1 cellular context compared by ENCODE assay signal in the genomic region with DNA sequence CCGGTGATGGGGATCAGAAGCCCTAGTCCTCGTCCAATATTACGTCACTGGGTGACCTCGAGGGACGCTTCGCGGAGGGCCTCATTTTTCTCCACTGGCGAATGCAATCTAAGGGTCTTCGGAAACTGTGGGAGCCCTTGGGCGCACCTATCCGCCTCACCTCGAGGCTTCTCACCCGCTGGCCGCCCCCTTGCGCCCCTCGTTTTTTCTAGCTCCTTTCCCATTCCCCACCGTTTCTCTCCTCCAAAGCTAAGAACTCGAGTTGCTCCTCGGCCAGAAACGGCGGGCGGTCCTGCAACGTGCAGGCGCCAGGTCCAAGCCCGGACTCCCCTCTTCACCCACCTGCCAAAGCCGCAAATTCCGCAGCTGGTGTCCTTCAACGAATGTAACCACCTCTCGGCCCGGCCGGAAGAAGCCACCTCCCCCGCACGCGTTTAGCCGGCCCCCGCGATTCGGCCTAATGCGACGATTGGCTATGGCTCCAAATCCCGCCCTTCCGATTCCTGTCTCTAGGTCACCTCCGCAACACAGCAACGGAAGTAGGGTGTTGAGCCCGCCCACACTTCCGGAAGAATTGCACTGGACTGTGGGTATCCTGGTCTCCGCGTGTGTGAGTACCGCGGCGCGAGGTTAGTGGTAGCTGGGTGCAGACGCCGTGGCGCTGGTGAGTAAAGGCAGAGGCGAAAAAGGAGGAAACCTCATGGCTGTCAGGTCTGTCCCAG.
TF ChIP-seq lines count a peak whose summit lies in the region.

A gene with protein sequence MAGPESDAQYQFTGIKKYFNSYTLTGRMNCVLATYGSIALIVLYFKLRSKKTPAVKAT (minus strand): TSS at position 409 of the 722 bp plus-strand sequence. CDS start 4,018 bp downstream, outside the sequence.
PDCD11 (plus strand) TSS at position 560 of the 722 bp plus-strand sequence. CDS start 1,801 bp downstream, outside the sequence.

TF ChIP-seq in K562, 482 proteins besides CTCF, POLR2A, EP300 and RAD21 (continued from another document):
- TF ChIP-seq ESRRA (IDR thresholded peaks at IDR 0.05; ENCODE audit: borderline replicate concordance, low read depth): peak; percentile 92
- TF ChIP-seq ZNF174 (CRISPR knock-in tag; IDR thresholded peaks at IDR 0.05): no peak
- TF ChIP-seq ETV1 (tag; conservative IDR thresholded peaks at IDR 0.05; ENCODE audit: low read depth): peak; percentile 78
- peak; percentile 94 for TF ChIP-seq GABPB1 (CRISPR knock-in tag; IDR thresholded peaks at IDR 0.05)
- peak; percentile 41 for TF ChIP-seq SP2 (IDR thresholded peaks at IDR 0.05; ENCODE audit: extremely low read depth, low read depth, low read length, poor library complexity, severe bottlenecking)
- peak; percentile 55 for TF ChIP-seq HCFC1 (IDR thresholded peaks at IDR 0.05; ENCODE audit: low read depth, low read length)
- TF ChIP-seq TAF1 (IDR thresholded peaks at IDR 0.05; ENCODE audit: control insufficient read depth, extremely low read depth, insufficient read depth, low read length, severe bottlenecking): peak; percentile 57
- TF ChIP-seq CBFB (CRISPR knock-in tag; IDR thresholded peaks at IDR 0.05): no peak
- TF ChIP-seq MAZ (CRISPR knock-in tag; conservative IDR thresholded peaks at IDR 0.05 in 1 of 2, IDR thresholded peaks at IDR 0.05 in 1 of 2): peak; percentile 23 to 39; a peak in 1 of 4 replicates
- peak; percentile 90 for TF ChIP-seq L3MBTL2 (IDR thresholded peaks at IDR 0.05)
- TF ChIP-seq SRF (CRISPR knock-in tag; IDR thresholded peaks at IDR 0.05): peak in 1 of 2 experiments; percentile 30; a peak in 1 of 4 replicates
- TF ChIP-seq, protein P1, sequence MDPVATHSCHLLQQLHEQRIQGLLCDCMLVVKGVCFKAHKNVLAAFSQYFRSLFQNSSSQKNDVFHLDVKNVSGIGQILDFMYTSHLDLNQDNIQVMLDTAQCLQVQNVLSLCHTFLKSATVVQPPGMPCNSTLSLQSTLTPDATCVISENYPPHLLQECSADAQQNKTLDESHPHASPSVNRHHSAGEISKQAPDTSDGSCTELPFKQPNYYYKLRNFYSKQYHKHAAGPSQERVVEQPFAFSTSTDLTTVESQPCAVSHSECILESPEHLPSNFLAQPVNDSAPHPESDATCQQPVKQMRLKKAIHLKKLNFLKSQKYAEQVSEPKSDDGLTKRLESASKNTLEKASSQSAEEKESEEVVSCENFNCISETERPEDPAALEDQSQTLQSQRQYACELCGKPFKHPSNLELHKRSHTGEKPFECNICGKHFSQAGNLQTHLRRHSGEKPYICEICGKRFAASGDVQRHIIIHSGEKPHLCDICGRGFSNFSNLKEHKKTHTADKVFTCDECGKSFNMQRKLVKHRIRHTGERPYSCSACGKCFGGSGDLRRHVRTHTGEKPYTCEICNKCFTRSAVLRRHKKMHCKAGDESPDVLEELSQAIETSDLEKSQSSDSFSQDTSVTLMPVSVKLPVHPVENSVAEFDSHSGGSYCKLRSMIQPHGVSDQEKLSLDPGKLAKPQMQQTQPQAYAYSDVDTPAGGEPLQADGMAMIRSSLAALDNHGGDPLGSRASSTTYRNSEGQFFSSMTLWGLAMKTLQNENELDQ (CRISPR knock-in tag; IDR thresholded peaks at IDR 0.05; ENCODE audit: borderline replicate concordance): no peak
- TF ChIP-seq ETV5 (CRISPR knock-in tag; IDR thresholded peaks at IDR 0.05; ENCODE audit: low read depth): peak; percentile 68; the same call in 1 of the 2 replicates
- no peak for TF ChIP-seq HSF4 (CRISPR knock-in tag; IDR thresholded peaks at IDR 0.05; ENCODE audit: borderline replicate concordance)
- no peak for TF ChIP-seq RUNX1 (IDR thresholded peaks at IDR 0.05; ENCODE audit: low read depth)
- TF ChIP-seq MXI1 (IDR thresholded peaks at IDR 0.05; ENCODE audit: low read depth, low read length): peak; percentile 83
- TF ChIP-seq, protein P2, sequence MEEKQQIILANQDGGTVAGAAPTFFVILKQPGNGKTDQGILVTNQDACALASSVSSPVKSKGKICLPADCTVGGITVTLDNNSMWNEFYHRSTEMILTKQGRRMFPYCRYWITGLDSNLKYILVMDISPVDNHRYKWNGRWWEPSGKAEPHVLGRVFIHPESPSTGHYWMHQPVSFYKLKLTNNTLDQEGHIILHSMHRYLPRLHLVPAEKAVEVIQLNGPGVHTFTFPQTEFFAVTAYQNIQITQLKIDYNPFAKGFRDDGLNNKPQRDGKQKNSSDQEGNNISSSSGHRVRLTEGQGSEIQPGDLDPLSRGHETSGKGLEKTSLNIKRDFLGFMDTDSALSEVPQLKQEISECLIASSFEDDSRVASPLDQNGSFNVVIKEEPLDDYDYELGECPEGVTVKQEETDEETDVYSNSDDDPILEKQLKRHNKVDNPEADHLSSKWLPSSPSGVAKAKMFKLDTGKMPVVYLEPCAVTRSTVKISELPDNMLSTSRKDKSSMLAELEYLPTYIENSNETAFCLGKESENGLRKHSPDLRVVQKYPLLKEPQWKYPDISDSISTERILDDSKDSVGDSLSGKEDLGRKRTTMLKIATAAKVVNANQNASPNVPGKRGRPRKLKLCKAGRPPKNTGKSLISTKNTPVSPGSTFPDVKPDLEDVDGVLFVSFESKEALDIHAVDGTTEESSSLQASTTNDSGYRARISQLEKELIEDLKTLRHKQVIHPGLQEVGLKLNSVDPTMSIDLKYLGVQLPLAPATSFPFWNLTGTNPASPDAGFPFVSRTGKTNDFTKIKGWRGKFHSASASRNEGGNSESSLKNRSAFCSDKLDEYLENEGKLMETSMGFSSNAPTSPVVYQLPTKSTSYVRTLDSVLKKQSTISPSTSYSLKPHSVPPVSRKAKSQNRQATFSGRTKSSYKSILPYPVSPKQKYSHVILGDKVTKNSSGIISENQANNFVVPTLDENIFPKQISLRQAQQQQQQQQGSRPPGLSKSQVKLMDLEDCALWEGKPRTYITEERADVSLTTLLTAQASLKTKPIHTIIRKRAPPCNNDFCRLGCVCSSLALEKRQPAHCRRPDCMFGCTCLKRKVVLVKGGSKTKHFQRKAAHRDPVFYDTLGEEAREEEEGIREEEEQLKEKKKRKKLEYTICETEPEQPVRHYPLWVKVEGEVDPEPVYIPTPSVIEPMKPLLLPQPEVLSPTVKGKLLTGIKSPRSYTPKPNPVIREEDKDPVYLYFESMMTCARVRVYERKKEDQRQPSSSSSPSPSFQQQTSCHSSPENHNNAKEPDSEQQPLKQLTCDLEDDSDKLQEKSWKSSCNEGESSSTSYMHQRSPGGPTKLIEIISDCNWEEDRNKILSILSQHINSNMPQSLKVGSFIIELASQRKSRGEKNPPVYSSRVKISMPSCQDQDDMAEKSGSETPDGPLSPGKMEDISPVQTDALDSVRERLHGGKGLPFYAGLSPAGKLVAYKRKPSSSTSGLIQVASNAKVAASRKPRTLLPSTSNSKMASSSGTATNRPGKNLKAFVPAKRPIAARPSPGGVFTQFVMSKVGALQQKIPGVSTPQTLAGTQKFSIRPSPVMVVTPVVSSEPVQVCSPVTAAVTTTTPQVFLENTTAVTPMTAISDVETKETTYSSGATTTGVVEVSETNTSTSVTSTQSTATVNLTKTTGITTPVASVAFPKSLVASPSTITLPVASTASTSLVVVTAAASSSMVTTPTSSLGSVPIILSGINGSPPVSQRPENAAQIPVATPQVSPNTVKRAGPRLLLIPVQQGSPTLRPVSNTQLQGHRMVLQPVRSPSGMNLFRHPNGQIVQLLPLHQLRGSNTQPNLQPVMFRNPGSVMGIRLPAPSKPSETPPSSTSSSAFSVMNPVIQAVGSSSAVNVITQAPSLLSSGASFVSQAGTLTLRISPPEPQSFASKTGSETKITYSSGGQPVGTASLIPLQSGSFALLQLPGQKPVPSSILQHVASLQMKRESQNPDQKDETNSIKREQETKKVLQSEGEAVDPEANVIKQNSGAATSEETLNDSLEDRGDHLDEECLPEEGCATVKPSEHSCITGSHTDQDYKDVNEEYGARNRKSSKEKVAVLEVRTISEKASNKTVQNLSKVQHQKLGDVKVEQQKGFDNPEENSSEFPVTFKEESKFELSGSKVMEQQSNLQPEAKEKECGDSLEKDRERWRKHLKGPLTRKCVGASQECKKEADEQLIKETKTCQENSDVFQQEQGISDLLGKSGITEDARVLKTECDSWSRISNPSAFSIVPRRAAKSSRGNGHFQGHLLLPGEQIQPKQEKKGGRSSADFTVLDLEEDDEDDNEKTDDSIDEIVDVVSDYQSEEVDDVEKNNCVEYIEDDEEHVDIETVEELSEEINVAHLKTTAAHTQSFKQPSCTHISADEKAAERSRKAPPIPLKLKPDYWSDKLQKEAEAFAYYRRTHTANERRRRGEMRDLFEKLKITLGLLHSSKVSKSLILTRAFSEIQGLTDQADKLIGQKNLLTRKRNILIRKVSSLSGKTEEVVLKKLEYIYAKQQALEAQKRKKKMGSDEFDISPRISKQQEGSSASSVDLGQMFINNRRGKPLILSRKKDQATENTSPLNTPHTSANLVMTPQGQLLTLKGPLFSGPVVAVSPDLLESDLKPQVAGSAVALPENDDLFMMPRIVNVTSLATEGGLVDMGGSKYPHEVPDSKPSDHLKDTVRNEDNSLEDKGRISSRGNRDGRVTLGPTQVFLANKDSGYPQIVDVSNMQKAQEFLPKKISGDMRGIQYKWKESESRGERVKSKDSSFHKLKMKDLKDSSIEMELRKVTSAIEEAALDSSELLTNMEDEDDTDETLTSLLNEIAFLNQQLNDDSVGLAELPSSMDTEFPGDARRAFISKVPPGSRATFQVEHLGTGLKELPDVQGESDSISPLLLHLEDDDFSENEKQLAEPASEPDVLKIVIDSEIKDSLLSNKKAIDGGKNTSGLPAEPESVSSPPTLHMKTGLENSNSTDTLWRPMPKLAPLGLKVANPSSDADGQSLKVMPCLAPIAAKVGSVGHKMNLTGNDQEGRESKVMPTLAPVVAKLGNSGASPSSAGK (IDR thresholded peaks at IDR 0.05): peak; percentile 68
- no peak for TF ChIP-seq MAFG (tag; conservative IDR thresholded peaks at IDR 0.05)
- TF ChIP-seq ZFX (CRISPR knock-in tag; IDR thresholded peaks at IDR 0.05): peak; percentile 53
